ENCODE assay signal across 19 cellular contexts in genomic region chr14:53841109-53842099, GRCh38.
DNase-seq lines count a peak whose midpoint lies in the region; ATAC-seq, FAIRE-seq and TF ChIP-seq lines count a peak whose summit lies in the region.
"Had no signal": no experiment of that assay in that cellular context is flagged by ENCODE, and none has a peak within 500 bp of the region (broad histone marks: within the 10 kb centered on the region; RNA-seq: fewer than 3 reads in every experiment).

No MANE protein-coding gene starts in this region.

- TF ChIP-seq CTCF in HepG2 (CRISPR knock-in tag; IDR thresholded peaks at IDR 0.05) (no peak), right lobe of liver (IDR thresholded peaks at IDR 0.05) (no peak), esophagus muscularis mucosa (IDR thresholded peaks at IDR 0.05) (no peak), GM23338 (conservative IDR thresholded peaks at IDR 0.05; ENCODE audit: low read depth in 2 of 2) (no peak)

- no peaks in the 10 kb centered on the region for H3K4me1 Mint-ChIP-seq in GM23338

- H3K4me1 ChIP-seq in HepG2 (ENCODE audit: insufficient read depth, low read length) (peaks cover 80% of the 10 kb centered on the region), right lobe of liver (no peaks in the 10 kb centered on the region), esophagus muscularis mucosa (no peaks in the 10 kb centered on the region), GM23338 (ENCODE audit: insufficient read depth) (no peaks in the 10 kb centered on the region)

- H3K36me3 Mint-ChIP-seq in GM23338 (ENCODE audit: low read depth), result peaks cover 6% of the 10 kb centered on the region; the same call in 1 of the 3 replicates

- no peak overlapping the region for H3K27ac Mint-ChIP-seq in GM23338

- no peaks in the 10 kb centered on the region for H3K9me3 ChIP-seq in HepG2 (ENCODE audit: low read length)
- no peaks in the 10 kb centered on the region for H3K9me3 ChIP-seq in right lobe of liver
- H3K9me3 ChIP-seq in esophagus muscularis mucosa, result peaks cover 0 to 9% (median 0%) of the 10 kb centered on the region in 4 donors
- H3K9me3 ChIP-seq: MG63 had no signal

- TF ChIP-seq POLR2A in HepG2 (IDR thresholded peaks at IDR 0.05; ENCODE audit: insufficient read depth in 1 of 2, low read depth in 2 of 2, low read length in 2 of 2) (no peak), right lobe of liver (IDR thresholded peaks at IDR 0.05) (no peak), esophagus muscularis mucosa (IDR thresholded peaks at IDR 0.05; ENCODE audit: low read depth) (no peak)

- WGBS in HepG2 (ENCODE audit: low lambda C conversion rate), result 94% methylated on average over 3 of the region's 3 CpGs
- WGBS in right lobe of liver (ENCODE audit: insufficient coverage, low coverage, low lambda C conversion rate, missing lambda C conversion rate), result 92% methylated on average over 3 of the region's 3 CpGs
- WGBS in esophagus muscularis mucosa, result 92% methylated on average over 3 of the region's 3 CpGs

- H3K4me3 Mint-ChIP-seq in GM23338, result no peak overlapping the region

- intact Hi-C loops in HepG2 (cut with micrococcal nuclease; ENCODE audit: unreplicated experiment) (loop anchor here (10.0 kb wide), 1 partner anchor 307 kb away; no protein-coding TSS in a partner anchor), right lobe of liver (cut with DNase I) (no loop called here), esophagus muscularis mucosa (cut with DNase I) (no loop called here)

- H3K27ac ChIP-seq in HepG2 (ENCODE audit: extremely low read length, insufficient read depth, low read length) (no peak overlapping the region), right lobe of liver (no peak overlapping the region), esophagus muscularis mucosa (replicated peaks in 1 of 4) (no peak overlapping the region), GM23338 (ENCODE audit: low read depth) (no peak overlapping the region)
- H3K27ac ChIP-seq: C4-2B, GM23248 had no signal

- FAIRE-seq in HepG2 (lab: Jason Lieb, UNC), result no peak
- FAIRE-seq: GM12892 had no signal

- ATAC-seq in HepG2 (no peak), right lobe of liver (no peak), GM23338 (no peak), GM18909 (IDR thresholded peaks at IDR 0.05; ENCODE audit: poor library complexity, unreplicated experiment) (no peak)

- H2AFZ ChIP-seq in HepG2 (ENCODE audit: low read length) (no peak overlapping the region), GM23338 (no peak overlapping the region)
- H2AFZ ChIP-seq: GM23248 had no signal

- no peaks in the 10 kb centered on the region for H3F3A ChIP-seq in GM23338 (replicated peaks; ENCODE audit: low read depth)

- CTCF ChIA-PET in HepG2 (lab: Yijun Ruan, JAX; ENCODE audit: low intra/inter-chr PET ratio, low total read pairs), result no interaction called here

- no peaks in the 10 kb centered on the region for H3K27me3 ChIP-seq in HepG2 (ENCODE audit: control insufficient read depth in 1 of 2, insufficient read depth in 2 of 2, low read length in 2 of 2)
- H3K27me3 ChIP-seq in right lobe of liver, result no peaks in the 10 kb centered on the region
- H3K27me3 ChIP-seq in esophagus muscularis mucosa, result no peaks in the 10 kb centered on the region
- H3K27me3 ChIP-seq in GM23338 (ENCODE audit: insufficient read depth), result no peaks in the 10 kb centered on the region
- H3K27me3 ChIP-seq: MG63 had no signal

- TF ChIP-seq EP300 in HepG2 (IDR thresholded peaks at IDR 0.05; ENCODE audit: low read depth in 2 of 2, low read length in 2 of 2), result no peak
- TF ChIP-seq EP300 in HepG2 (CRISPR knock-in tag; IDR thresholded peaks at IDR 0.05; ENCODE audit: borderline replicate concordance), result no peak
- no peak for TF ChIP-seq EP300 in esophagus muscularis mucosa (IDR thresholded peaks at IDR 0.05)

- H3K36me3 ChIP-seq in HepG2 (replicated peaks in 1 of 2; ENCODE audit: control insufficient read depth in 1 of 2, insufficient read depth in 2 of 2, low read length in 2 of 2) (no peaks in the 10 kb centered on the region), right lobe of liver (no peaks in the 10 kb centered on the region), esophagus muscularis mucosa (no peaks in the 10 kb centered on the region), GM23338 (ENCODE audit: insufficient read depth) (no peaks in the 10 kb centered on the region)
- H3K36me3 ChIP-seq: MG63 had no signal

- BruUV-seq in HepG2 (replicated peaks; lab: Mats Ljungman, UMichigan), result no TSS peak

- in situ Hi-C loops in HepG2 (cut with HindIII; ENCODE audit: extremely low pct_ligation_motif_present, low pct_unique_long_range_greater_than_20kb), result no loop called here

- H3K27me3 Mint-ChIP-seq in GM23338 (ENCODE audit: insufficient read depth, low read depth, poor library complexity), result no peaks in the 10 kb centered on the region

- H3K9ac ChIP-seq in HepG2 (ENCODE audit: insufficient read depth, low read depth, low read length), result no peak overlapping the region
- H3K9ac ChIP-seq: GM23248 had no signal

- no peak for TF ChIP-seq RAD21 in HepG2 (CRISPR knock-in tag; IDR thresholded peaks at IDR 0.05)

- H3K79me2 ChIP-seq in HepG2 (ENCODE audit: insufficient read depth, low read length) (no peaks in the 10 kb centered on the region), GM23338 (replicated peaks; ENCODE audit: insufficient read depth) (no peaks in the 10 kb centered on the region)

- H3K9me2 ChIP-seq in GM23338 (ENCODE audit: insufficient read depth), result 0 out of 2 replicates have a peak, but pooled peaks cover 4% of the 10 kb centered on the region

- peaks cover 10% of the 10 kb centered on the region; the same call in 2 of the 3 replicates for H3K9me3 Mint-ChIP-seq in GM23338

- no peak for DNase-seq in HepG2 (ENCODE audit: low spot score)
- DNase-seq in right lobe of liver, result no peak
- DNase-seq in NCI-H526 treated with DMSO at 0.1 percent for 48 hours (lab: John Stamatoyannopoulos, UW), result peak; percentile 63
- DNase-seq in esophagus muscularis mucosa (ENCODE audit: extremely low spot score), result peak; percentile 78
- DNase-seq in GM23338 (ENCODE audit: low spot score), result no peak
- DNase-seq in islet precursor cell, result no peak
- DNase-seq in hypothalamus (lab: John Stamatoyannopoulos, UW), result no peak
- DNase-seq: DND-41, GDM1, GM23248, KG1, MG63, NCI-H1092 treated with DMSO at 0.1 percent for 48 hours, NCI-H187 treated with DMSO at 0.1 percent for 48 hours, NCI-H510A treated with DMSO at 0.1 percent for 48 hours, OCI-M1 had no signal

- POLR2A ChIA-PET in HepG2 (lab: Yijun Ruan, JAX), result interaction anchor here (1.8 kb wide), 1 partner anchor 14 kb away, joined by 4 read pairs; no protein-coding TSS in a partner anchor

- H4K20me1 ChIP-seq in HepG2 (ENCODE audit: insufficient read depth, low read length), result no peaks in the 10 kb centered on the region
- H4K20me1 ChIP-seq in GM23338 (replicated peaks; ENCODE audit: insufficient read depth), result no peaks in the 10 kb centered on the region

- H3K4me3 ChIP-seq in HepG2 (replicated peaks in 1 of 3; ENCODE audit: insufficient read depth in 1 of 3, low read depth in 2 of 3, low read length in 3 of 3) (no peak overlapping the region), right lobe of liver (no peak overlapping the region), esophagus muscularis mucosa (no peak overlapping the region), GM23338 (no peak overlapping the region)
- H3K4me3 ChIP-seq: GM23248, MG63 had no signal

- H3K4me2 ChIP-seq in HepG2 (ENCODE audit: low read depth, low read length), result no peak overlapping the region
- no peak overlapping the region for H3K4me2 ChIP-seq in GM23338

TF ChIP-seq in HepG2, 621 proteins besides CTCF, POLR2A, EP300 and RAD21:
- 0 out of 2 replicates have a peak, but pooled peaks have one; percentile 45 for TF ChIP-seq NFE2 (CRISPR knock-in tag; IDR thresholded peaks at IDR 0.05)
- no peak for TF ChIP-seq FOXK2 (IDR thresholded peaks at IDR 0.05)
- no peak for TF ChIP-seq ZFP1 (CRISPR knock-in tag; IDR thresholded peaks at IDR 0.05)
- TF ChIP-seq MAFF (IDR thresholded peaks at IDR 0.05; ENCODE audit: low read depth, low read length), result 0 out of 2 replicates have a peak, but pooled peaks have one; percentile 51
- peak; percentile 53; the same call in 1 of the 2 replicates for TF ChIP-seq ZNF652 (CRISPR knock-in tag; IDR thresholded peaks at IDR 0.05; ENCODE audit: borderline replicate concordance, low read depth)
- TF ChIP-seq ZNF776 (CRISPR knock-in tag; IDR thresholded peaks at IDR 0.05), result no peak
- TF ChIP-seq NFE2L2 (IDR thresholded peaks at IDR 0.05; ENCODE audit: low read length), result peak; percentile 65
- TF ChIP-seq ZNF7 (CRISPR knock-in tag; IDR thresholded peaks at IDR 0.05), result peak; percentile 33; the same call in 1 of the 2 replicates
- TF ChIP-seq MAFK (conservative IDR thresholded peaks at IDR 0.05 in 1 of 2, IDR thresholded peaks at IDR 0.05 in 1 of 2; ENCODE audit: low read length in 2 of 2), result peak; percentile 51 to 70; a peak in 3 of 4 replicates

TF ChIP-seq in GM23338, 12 proteins besides CTCF, POLR2A, EP300 and RAD21 (continues in another document):
- TF ChIP-seq EZH2 (IDR thresholded peaks at IDR 0.05; ENCODE audit: low read depth, unreplicated experiment) (no peak), STAT1 (IDR thresholded peaks at IDR 0.05; ENCODE audit: unreplicated experiment) (no peak), JUNB (IDR thresholded peaks at IDR 0.05; ENCODE audit: unreplicated experiment) (no peak), ETS1 (IDR thresholded peaks at IDR 0.05) (no peak), POLR2AphosphoS5 (IDR thresholded peaks at IDR 0.05; ENCODE audit: low read depth) (no peak), EZH2phosphoT487 (IDR thresholded peaks at IDR 0.05; ENCODE audit: unreplicated experiment) (no peak), ZNF331 (CRISPR knock-in tag; IDR thresholded peaks at IDR 0.05; ENCODE audit: low read depth) (no peak), ZNF114 (CRISPR knock-in tag; IDR thresholded peaks at IDR 0.05) (no peak), CREB1 (CRISPR knock-in tag; IDR thresholded peaks at IDR 0.05; ENCODE audit: low read depth) (no peak)

Comparison
In these comparisons a context has a peak if more than half of its experiments do, and no peak if none do; other contexts are left out.
1. DNase-seq: peak in NCI-H526 treated with DMSO at 0.1 percent for 48 hours (single experiment) and esophagus muscularis mucosa (single experiment); none in HepG2 (single experiment), right lobe of liver (0 of 3), GM23338 (single experiment), islet precursor cell (single experiment) and hypothalamus (0 of 51).